24 cellular contexts compared by ENCODE assay signal in genomic region chr17:6054372-6054771, GRCh38. TPM values are rescaled to one million over a fixed set of nuclear protein-coding genes. Genes with fewer than 3 reads are reported as not detected.
"Had no signal": no experiment of that assay in that cellular context is flagged by ENCODE, and none has a peak within 500 bp of the region (broad histone marks: within the 10 kb centered on the region; RNA-seq: fewer than 3 reads in every experiment).

No MANE protein-coding gene starts in this region.

- H3K27ac ChIP-seq: RWPE1 had no signal

- DNase-seq: IMR-90, Karpas-422, KG1, MM.1S, NCI-H1092 treated with DMSO at 0.1 percent for 48 hours, NCI-H1436, NCI-H187, NCI-H2029, NCI-H2081 treated with DMSO at 0.1 percent for 48 hours, NCI-H2171, NCI-H226, NCI-H446, NCI-H510A, NCI-H524 treated with DMSO at 0.1 percent for 48 hours, NCI-H774, PC-3, SHP77, SK-N-SH, SW 1271 had no signal

- H3K4me2 ChIP-seq: SK-N-SH had no signal

- H3K9me2 ChIP-seq: SK-N-SH had no signal

- H3K9me3 ChIP-seq: SK-N-SH had no signal

- H3K9ac ChIP-seq: SK-N-SH had no signal

- ATAC-seq: Panc1, PC-3 had no signal

RNA-seq across cellular contexts. Expression of gene WSCD1, which starts 15.8 kb away (rescaled TPM):
- total RNA-seq: HT-29, IMR-90, M059J, OCI-LY7 had no signal
